In genomic region chr13:33158271-33158670, GRCh38 we compare ENCODE assay signal across 19 cellular contexts.
DNase-seq lines count a peak whose midpoint lies in the region; ATAC-seq, FAIRE-seq and TF ChIP-seq lines count a peak whose summit lies in the region.
"Had no signal": no experiment of that assay in that cellular context is flagged by ENCODE, and none has a peak within 500 bp of the region (broad histone marks: within the 10 kb centered on the region; RNA-seq: fewer than 3 reads in every experiment).

No MANE protein-coding gene starts in this region.

- no peak overlapping the region for H2AFZ ChIP-seq in astrocyte (ENCODE audit: low read depth, low read length)

- H3K9ac ChIP-seq in astrocyte (ENCODE audit: low read length), result peak overlapping the region; percentile 40

- H3K4me1 ChIP-seq in astrocyte (ENCODE audit: insufficient read depth, low read length) (peaks cover 12% of the 10 kb centered on the region), upper lobe of right lung (peaks cover 4% of the 10 kb centered on the region)
- H3K4me1 ChIP-seq: A549, BE2C, HAP-1 had no signal

- DNase-seq in astrocyte (ENCODE audit: low read depth), result no peak
- no peak for DNase-seq in chondrocyte (ENCODE audit: low spot score)
- DNase-seq in osteocyte (ENCODE audit: extremely low spot score, unreplicated experiment), result no peak
- no peak for DNase-seq in activated naive CD8-positive, alpha-beta T cell treated with anti-CD3 and anti-CD28 coated beads for 36 hours
- no peak for DNase-seq in effector CD8-positive, alpha-beta T cell (lab: John Stamatoyannopoulos, UW)
- DNase-seq in upper lobe of right lung, result no peak
- DNase-seq: BE2C; CD4-positive, alpha-beta memory T cell; DMS153; DMS79 treated with DMSO at 0.1 percent for 48 hours; EL had no signal

- no peak for FAIRE-seq in astrocyte (lab: Jason Lieb, UNC)
- FAIRE-seq: A549, D721Med, G401.6, GM12892, H1, HTR-8/SVneo had no signal

- H3K4me3 Mint-ChIP-seq in astrocyte (ENCODE audit: unreplicated experiment) (no peak overlapping the region), chondrocyte (ENCODE audit: unreplicated experiment) (no peak overlapping the region), osteocyte (ENCODE audit: unreplicated experiment) (no peak overlapping the region)
- H3K4me3 Mint-ChIP-seq in activated naive CD8-positive, alpha-beta T cell treated with anti-CD3 and anti-CD28 coated beads for 36 hours, result no peak overlapping the region
- H3K4me3 Mint-ChIP-seq: CD4-positive, alpha-beta memory T cell had no signal

- H3K9me3 Mint-ChIP-seq in astrocyte (ENCODE audit: unreplicated experiment), result peaks cover 14% of the 10 kb centered on the region
- H3K9me3 Mint-ChIP-seq in chondrocyte (ENCODE audit: low read depth), result peaks cover 7% of the 10 kb centered on the region
- peaks cover 11% of the 10 kb centered on the region for H3K9me3 Mint-ChIP-seq in osteocyte (ENCODE audit: unreplicated experiment)
- peaks cover 4% of the 10 kb centered on the region for H3K9me3 Mint-ChIP-seq in activated naive CD8-positive, alpha-beta T cell treated with anti-CD3 and anti-CD28 coated beads for 36 hours

- no peak overlapping the region for H3K4me3 ChIP-seq in astrocyte (ENCODE audit: insufficient read depth, low read depth, low read length)
- no peak overlapping the region for H3K4me3 ChIP-seq in upper lobe of right lung
- H3K4me3 ChIP-seq: A549, HAP-1 had no signal

- H3K4me2 ChIP-seq in astrocyte (ENCODE audit: low read length), result no peak overlapping the region
- H3K4me2 ChIP-seq: A549 had no signal

- H3K36me3 Mint-ChIP-seq in astrocyte (ENCODE audit: low read depth, unreplicated experiment) (peaks cover 30% of the 10 kb centered on the region), chondrocyte (ENCODE audit: low read depth) (peaks cover 27% of the 10 kb centered on the region), osteocyte (ENCODE audit: unreplicated experiment) (peaks cover 55% of the 10 kb centered on the region)
- no peaks in the 10 kb centered on the region for H3K36me3 Mint-ChIP-seq in activated naive CD8-positive, alpha-beta T cell treated with anti-CD3 and anti-CD28 coated beads for 36 hours

- TF ChIP-seq CTCF in astrocyte (IDR thresholded peaks at IDR 0.05; ENCODE audit: insufficient read depth, low read depth, low read length), result no peak
- TF ChIP-seq CTCF in chondrocyte (IDR thresholded peaks at IDR 0.05), result no peak
- TF ChIP-seq CTCF in osteocyte (IDR thresholded peaks at IDR 0.05), result no peak
- no peak for TF ChIP-seq CTCF in upper lobe of right lung (IDR thresholded peaks at IDR 0.05)

- no peaks in the 10 kb centered on the region for H3K9me3 ChIP-seq in astrocyte (ENCODE audit: insufficient read depth, low read depth, low read length)
- H3K9me3 ChIP-seq in upper lobe of right lung, result no peaks in the 10 kb centered on the region
- H3K9me3 ChIP-seq: BE2C, HAP-1 had no signal

- H3K36me3 ChIP-seq in astrocyte (ENCODE audit: insufficient read depth, low read length) (peaks cover 10% of the 10 kb centered on the region), upper lobe of right lung (peaks cover 22% of the 10 kb centered on the region)
- H3K36me3 ChIP-seq: HAP-1 had no signal

- H3K27ac ChIP-seq in astrocyte (ENCODE audit: low read depth, low read length) (peak overlapping the region; percentile 45), upper lobe of right lung (no peak overlapping the region)
- H3K27ac ChIP-seq: A549, C4-2B had no signal

- H4K20me1 ChIP-seq in astrocyte (ENCODE audit: insufficient read depth, low read length), result no peaks in the 10 kb centered on the region

- ATAC-seq in upper lobe of right lung, result no peak
- ATAC-seq: A549 had no signal

- H3K27me3 ChIP-seq in astrocyte (ENCODE audit: insufficient read depth, low read length) (no peaks in the 10 kb centered on the region), upper lobe of right lung (no peaks in the 10 kb centered on the region)
- H3K27me3 ChIP-seq: BE2C had no signal

- H3K79me2 ChIP-seq in astrocyte (ENCODE audit: insufficient read depth, low read length), result peaks cover 36% of the 10 kb centered on the region

- H3K27ac Mint-ChIP-seq in astrocyte (ENCODE audit: unreplicated experiment) (no peak overlapping the region), chondrocyte (ENCODE audit: unreplicated experiment) (peak overlapping the region; percentile 87), osteocyte (ENCODE audit: unreplicated experiment) (peak overlapping the region; percentile 48)
- no peak overlapping the region for H3K27ac Mint-ChIP-seq in activated naive CD8-positive, alpha-beta T cell treated with anti-CD3 and anti-CD28 coated beads for 36 hours
- H3K27ac Mint-ChIP-seq: CD4-positive, alpha-beta memory T cell had no signal

- intact Hi-C loops in upper lobe of right lung (cut with DNase I), result no loop called here

- no peaks in the 10 kb centered on the region for H3K27me3 Mint-ChIP-seq in astrocyte (ENCODE audit: low read depth, unreplicated experiment)
- no peaks in the 10 kb centered on the region for H3K27me3 Mint-ChIP-seq in chondrocyte (ENCODE audit: low read depth)
- H3K27me3 Mint-ChIP-seq in osteocyte (ENCODE audit: unreplicated experiment), result no peaks in the 10 kb centered on the region
- peaks cover 10% of the 10 kb centered on the region for H3K27me3 Mint-ChIP-seq in activated naive CD8-positive, alpha-beta T cell treated with anti-CD3 and anti-CD28 coated beads for 36 hours
- H3K27me3 Mint-ChIP-seq: CD4-positive, alpha-beta memory T cell had no signal

- H3K4me1 Mint-ChIP-seq in astrocyte (ENCODE audit: low read depth, unreplicated experiment) (no peaks in the 10 kb centered on the region), chondrocyte (ENCODE audit: low read depth) (peaks cover 48% of the 10 kb centered on the region), osteocyte (ENCODE audit: unreplicated experiment) (peaks cover 36% of the 10 kb centered on the region)
- H3K4me1 Mint-ChIP-seq in activated naive CD8-positive, alpha-beta T cell treated with anti-CD3 and anti-CD28 coated beads for 36 hours, result no peaks in the 10 kb centered on the region
- H3K4me1 Mint-ChIP-seq: CD4-positive, alpha-beta memory T cell had no signal

Comparison
In these comparisons a context has a peak if more than half of its experiments do, and no peak if none do; other contexts are left out.
1. H3K27ac Mint-ChIP-seq: peak in chondrocyte (single experiment) and osteocyte (single experiment); none in astrocyte (single experiment) and activated naive CD8-positive, alpha-beta T cell treated with anti-CD3 and anti-CD28 coated beads for 36 hours (single experiment).